Comparison of ENCODE assay signal across 1 cellular context in genomic region chr7:116439005-116439404, GRCh38.
TF ChIP-seq lines count a peak whose summit lies in the region.

No MANE protein-coding gene starts in this region.

TF ChIP-seq in K562, 482 proteins besides CTCF, POLR2A, EP300 and RAD21 (continued from another document and continues in another):
- no peak for TF ChIP-seq BMI1 (IDR thresholded peaks at IDR 0.05; ENCODE audit: low read length)
- no peak; the same call in 1 of the 2 replicates for TF ChIP-seq MECOM (CRISPR knock-in tag; IDR thresholded peaks at IDR 0.05)
- TF ChIP-seq ZNF398 (CRISPR knock-in tag; IDR thresholded peaks at IDR 0.05) = no peak
- 0 out of 2 replicates have a peak, but pooled peaks have one; percentile 57 for TF ChIP-seq NBN (IDR thresholded peaks at IDR 0.05; ENCODE audit: low read depth)
- no peak for TF ChIP-seq ZNF23 (CRISPR knock-in tag; IDR thresholded peaks at IDR 0.05)
- no peak for TF ChIP-seq RUNX1 (IDR thresholded peaks at IDR 0.05; ENCODE audit: low read depth)
- peak; percentile 20; the same call in 1 of the 2 replicates for TF ChIP-seq MBD2 (IDR thresholded peaks at IDR 0.05; ENCODE audit: borderline replicate concordance, low read depth)
- TF ChIP-seq ZBTB9 (CRISPR knock-in tag; IDR thresholded peaks at IDR 0.05) = 0 out of 2 replicates have a peak, but pooled peaks have one; percentile 37
- TF ChIP-seq PYGO2 (tag; IDR thresholded peaks at IDR 0.05) = no peak
- no peak for TF ChIP-seq ZNF41 (CRISPR knock-in tag; conservative IDR thresholded peaks at IDR 0.05)
- TF ChIP-seq ZC3H4 (CRISPR knock-in tag; IDR thresholded peaks at IDR 0.05; ENCODE audit: borderline replicate concordance) = no peak
- TF ChIP-seq ZBTB8A (IDR thresholded peaks at IDR 0.05; ENCODE audit: partially characterized antibody) = no peak
- no peak for TF ChIP-seq TCFL5 (CRISPR knock-in tag; conservative IDR thresholded peaks at IDR 0.05)
- TF ChIP-seq FOXA3 (CRISPR knock-in tag; conservative IDR thresholded peaks at IDR 0.05 in 1 of 2, IDR thresholded peaks at IDR 0.05 in 1 of 2) = peak in 1 of 2 experiments; percentile 31; a peak in 1 of 4 replicates
- TF ChIP-seq ZNF589 (CRISPR knock-in tag; IDR thresholded peaks at IDR 0.05; ENCODE audit: low read depth) = no peak
- TF ChIP-seq ZNF274 (IDR thresholded peaks at IDR 0.05; ENCODE audit: borderline replicate concordance, low read depth, low read length) = no peak
- TF ChIP-seq ADNP (tag; IDR thresholded peaks at IDR 0.05) = peak; percentile 66
- no peak for TF ChIP-seq THRAP3 (IDR thresholded peaks at IDR 0.05; ENCODE audit: borderline replicate concordance)
- no peak for TF ChIP-seq ELK1 (CRISPR knock-in tag; IDR thresholded peaks at IDR 0.05)
- TF ChIP-seq HNRNPUL1 (IDR thresholded peaks at IDR 0.05; ENCODE audit: low read length) = no peak
- TF ChIP-seq ZNF583 (CRISPR knock-in tag; IDR thresholded peaks at IDR 0.05) = no peak
- no peak for TF ChIP-seq SRSF7 (optimal IDR thresholded peaks at IDR 0.05; ENCODE audit: low read depth, low read length)
- TF ChIP-seq ZBTB17 (CRISPR knock-in tag; IDR thresholded peaks at IDR 0.05) = no peak
- no peak for TF ChIP-seq GTF2B (IDR thresholded peaks at IDR 0.05; ENCODE audit: extremely low read depth, insufficient read length)
- TF ChIP-seq ZNF609 (CRISPR knock-in tag; IDR thresholded peaks at IDR 0.05; ENCODE audit: borderline replicate concordance) = no peak
- TF ChIP-seq ILF3 (IDR thresholded peaks at IDR 0.05; ENCODE audit: borderline replicate concordance) = no peak
- TF ChIP-seq ZNF695 (CRISPR knock-in tag; IDR thresholded peaks at IDR 0.05) = no peak
- TF ChIP-seq FOXJ2 (tag; IDR thresholded peaks at IDR 0.05) = no peak
- TF ChIP-seq FOS (IDR thresholded peaks at IDR 0.05; ENCODE audit: extremely low read depth, insufficient read length) = no peak
- no peak for TF ChIP-seq HNRNPH1 (optimal IDR thresholded peaks at IDR 0.05; ENCODE audit: low read depth, low read length)
- TF ChIP-seq NCOA6 (IDR thresholded peaks at IDR 0.05) = no peak
- TF ChIP-seq ELF2 (CRISPR knock-in tag; IDR thresholded peaks at IDR 0.05) = no peak
- TF ChIP-seq SRF (CRISPR knock-in tag; IDR thresholded peaks at IDR 0.05) = no peak
- TF ChIP-seq SOX6 (IDR thresholded peaks at IDR 0.05) = peak; percentile 63; the same call in 1 of the 2 replicates
- TF ChIP-seq KLF13 (tag; IDR thresholded peaks at IDR 0.05; ENCODE audit: borderline replicate concordance, low read depth) = no peak
- no peak for TF ChIP-seq FIP1L1 (IDR thresholded peaks at IDR 0.05; ENCODE audit: low read depth, low read length, poor library complexity, severe bottlenecking)
- TF ChIP-seq NCOA1 (IDR thresholded peaks at IDR 0.05; ENCODE audit: low read depth) = peak; percentile 34; the same call in 1 of the 2 replicates
- TF ChIP-seq ATF7 (IDR thresholded peaks at IDR 0.05) = no peak
- TF ChIP-seq POLR2G (IDR thresholded peaks at IDR 0.05; ENCODE audit: low read depth, low read length) = no peak
- TF ChIP-seq RBM25 (IDR thresholded peaks at IDR 0.05; ENCODE audit: low read depth, low read length, severe bottlenecking) = no peak
- no peak for TF ChIP-seq HDGF (IDR thresholded peaks at IDR 0.05)
- TF ChIP-seq HBP1 (CRISPR knock-in tag; IDR thresholded peaks at IDR 0.05) = no peak
- no peak for TF ChIP-seq MGA (IDR thresholded peaks at IDR 0.05)
